ENCODE assay signal across 14 cellular contexts in the genomic region with DNA sequence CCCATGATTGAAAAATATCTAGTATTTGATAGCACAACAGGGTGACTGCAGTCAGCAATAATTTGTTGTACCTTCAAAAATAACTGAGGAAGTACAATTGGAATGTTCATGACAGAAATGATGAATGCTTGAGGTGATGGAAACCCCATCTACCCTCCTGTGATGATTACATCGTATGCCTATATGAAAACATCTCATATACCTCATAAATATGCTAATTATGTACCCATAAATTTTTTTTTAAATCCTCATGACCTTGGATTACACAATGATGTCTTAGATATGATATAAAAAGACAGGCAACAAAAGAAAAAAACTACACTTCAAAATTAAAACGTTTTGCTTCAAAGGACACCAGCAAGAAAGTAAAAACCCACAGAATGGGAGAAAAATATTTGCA. TPM values are rescaled to one million over a fixed set of nuclear protein-coding genes. Genes with fewer than 3 reads are reported as not detected.
A peak's percentile ranks its signal among the peaks of the same experiment; 100 is the strongest.
DNase-seq lines count a peak whose midpoint lies in the region; ATAC-seq and TF ChIP-seq lines count a peak whose summit lies in the region.
"Had no signal": no experiment of that assay in that cellular context is flagged by ENCODE, and none has a peak within 500 bp of the region (broad histone marks: within the 10 kb centered on the region; RNA-seq: fewer than 3 reads in every experiment).

No MANE protein-coding gene starts in this region.

- no peaks in the 10 kb centered on the region for H3K9me3 Mint-ChIP-seq in activated CD8-positive, alpha-beta memory T cell treated with anti-CD3 and anti-CD28 coated beads, Interleukin-2, amount 10 ng/mL, durations not matched to agents 7 days and 5 days (ENCODE audit: low read depth)
- H3K9me3 Mint-ChIP-seq: memory B cell; stimulated activated memory B cell treated with anti-CD40 and anti-IgM and Interleukin-4, amounts not matched to agents 10 μg/mL and 1 μg/mL and 100 μg/mL, for 72 hours had no signal

- no TSS peak for BruUV-seq in A673 (replicated peaks; lab: Mats Ljungman, UMichigan)
- no TSS peak for BruUV-seq in PC-9 (replicated peaks; lab: Mats Ljungman, UMichigan)

- H3K4me3 ChIP-seq in A673 (ENCODE audit: low read depth, low read length, poor library complexity, severe bottlenecking) (peak overlapping the region; percentile 78), GM12864 (ENCODE audit: low read depth, low read length) (peak overlapping the region; percentile 95; the same call in 1 of the 2 replicates), PC-9 (peak overlapping the region; percentile 97; the same call in 1 of the 2 replicates), mononuclear cell (ENCODE audit: low read length) (peak overlapping the region; percentile 93)

- H3K36me3 Mint-ChIP-seq in activated CD8-positive, alpha-beta memory T cell treated with anti-CD3 and anti-CD28 coated beads, Interleukin-2, amount 10 ng/mL, durations not matched to agents 7 days and 5 days = no peaks in the 10 kb centered on the region
- H3K36me3 Mint-ChIP-seq: stimulated activated memory B cell treated with anti-CD40 and anti-IgM and Interleukin-4, amounts not matched to agents 10 μg/mL and 1 μg/mL and 100 μg/mL, for 72 hours had no signal

- DNase-seq in A673 (ENCODE audit: low spot score) (no peak), GM12864 (ENCODE audit: low read depth) (no peak), PC-9 (no peak), GM10266 (ENCODE audit: extremely low spot score) (no peak), OCI-M2 (lab: John Stamatoyannopoulos, UW; ENCODE audit: unreplicated experiment) (no peak)
- DNase-seq in activated CD8-positive, alpha-beta memory T cell treated with anti-CD3 and anti-CD28 coated beads, Interleukin-2, amount 10 ng/mL, durations not matched to agents 7 days and 5 days = no peak
- DNase-seq in effector CD8-positive, alpha-beta T cell (lab: John Stamatoyannopoulos, UW) = no peak
- DNase-seq: esophagus squamous epithelium, NCI-H1694 had no signal

- no peaks in the 10 kb centered on the region for H3K9me2 ChIP-seq in PC-9 (ENCODE audit: insufficient read depth)

- H2AFZ ChIP-seq in PC-9 = 0 out of 2 replicates have a peak overlapping the region, but pooled peaks have one; percentile 97

- no peak for ATAC-seq in activated CD8-positive, alpha-beta memory T cell treated with anti-CD3 and anti-CD28 coated beads, Interleukin-2, amount 10 ng/mL, durations not matched to agents 7 days and 5 days

- H3K27ac Mint-ChIP-seq in activated CD8-positive, alpha-beta memory T cell treated with anti-CD3 and anti-CD28 coated beads, Interleukin-2, amount 10 ng/mL, durations not matched to agents 7 days and 5 days = no peak overlapping the region
- H3K27ac Mint-ChIP-seq: memory B cell; progenitor cell of endocrine pancreas; stimulated activated memory B cell treated with anti-CD40 and anti-IgM and Interleukin-4, amounts not matched to agents 10 μg/mL and 1 μg/mL and 100 μg/mL, for 72 hours had no signal

- peaks cover 21% of the 10 kb centered on the region; the same call in 1 of the 2 replicates for H3F3A ChIP-seq in PC-9 (ENCODE audit: insufficient read depth, low read depth)

- intact Hi-C loops in A673 (cut with micrococcal nuclease; ENCODE audit: unreplicated experiment) (loop anchor here (5.0 kb wide), 1 partner anchor 41 kb away; a partner anchor contains a TSS), PC-9 (cut with micrococcal nuclease; ENCODE audit: unreplicated experiment) (no loop called here)

- no peak overlapping the region for H3K4me3 Mint-ChIP-seq in activated CD8-positive, alpha-beta memory T cell treated with anti-CD3 and anti-CD28 coated beads, Interleukin-2, amount 10 ng/mL, durations not matched to agents 7 days and 5 days
- H3K4me3 Mint-ChIP-seq: memory B cell had no signal

- H3K36me3 ChIP-seq in A673 (ENCODE audit: insufficient read depth, low read length, poor library complexity, severe bottlenecking) = no peaks in the 10 kb centered on the region
- H3K36me3 ChIP-seq in PC-9 (ENCODE audit: low read depth) = no peaks in the 10 kb centered on the region

- H3K27me3 ChIP-seq in A673 (replicated peaks; ENCODE audit: insufficient read depth, low read depth, low read length, poor library complexity) (no peaks in the 10 kb centered on the region), PC-9 (ENCODE audit: insufficient read depth, low read depth) (no peaks in the 10 kb centered on the region), mononuclear cell (ENCODE audit: insufficient read depth, low read length) (no peaks in the 10 kb centered on the region)
- H3K27me3 ChIP-seq: esophagus squamous epithelium, SJSA1 had no signal

- H3K27me3 Mint-ChIP-seq in activated CD8-positive, alpha-beta memory T cell treated with anti-CD3 and anti-CD28 coated beads, Interleukin-2, amount 10 ng/mL, durations not matched to agents 7 days and 5 days = no peaks in the 10 kb centered on the region
- H3K27me3 Mint-ChIP-seq: memory B cell; progenitor cell of endocrine pancreas; stimulated activated memory B cell treated with anti-CD40 and anti-IgM and Interleukin-4, amounts not matched to agents 10 μg/mL and 1 μg/mL and 100 μg/mL, for 72 hours had no signal

- H3K27ac ChIP-seq in A673 (ENCODE audit: low read depth, low read length, poor library complexity, severe bottlenecking) = peak overlapping the region; percentile 92
- H3K27ac ChIP-seq in PC-9 = no peak overlapping the region

- H3K9me3 ChIP-seq in A673 (ENCODE audit: low read depth, low read length, poor library complexity, severe bottlenecking) (no peaks in the 10 kb centered on the region), PC-9 (ENCODE audit: insufficient read depth, low read depth) (no peaks in the 10 kb centered on the region), mononuclear cell (ENCODE audit: low read depth, low read length) (no peaks in the 10 kb centered on the region)
- H3K9me3 ChIP-seq: esophagus squamous epithelium, SJSA1 had no signal

- POLR2A ChIA-PET in A673 (lab: Charles Lee; ENCODE audit: low non-redundant PET) = no interaction called here
- POLR2A ChIA-PET in PC-9 (lab: Charles Lee; ENCODE audit: unreplicated experiment) = interaction anchor here (0.7 kb wide), 1 partner anchor 169 kb away, joined by 3 read pairs; no protein-coding TSS in a partner anchor

- H4K20me1 ChIP-seq in PC-9 (ENCODE audit: insufficient read depth) = peaks cover 20% of the 10 kb centered on the region

- H3K4me2 ChIP-seq in PC-9 = peak overlapping the region; percentile 95

- H3K4me1 ChIP-seq in A673 (ENCODE audit: insufficient read depth, low read length, poor library complexity, severe bottlenecking) (peaks cover 7% of the 10 kb centered on the region), PC-9 (replicated peaks; ENCODE audit: insufficient read depth) (peaks cover 21% of the 10 kb centered on the region), mononuclear cell (ENCODE audit: insufficient read depth, low read length) (peaks cover 22% of the 10 kb centered on the region)

- CTCF ChIA-PET in A673 (lab: Charles Lee) (no interaction called here), PC-9 (lab: Charles Lee) (interaction anchor here (0.5 kb wide), 1 partner anchor 57 kb away, joined by 5 read pairs; no protein-coding TSS in a partner anchor)
- CTCF ChIA-PET in activated CD8-positive, alpha-beta memory T cell treated with anti-CD3 and anti-CD28 coated beads, Interleukin-2, amount 10 ng/mL, durations not matched to agents 7 days and 5 days (lab: Charles Lee) = no interaction called here

- TF ChIP-seq CTCF in A673 (conservative IDR thresholded peaks at IDR 0.05; ENCODE audit: low read depth, low read length) (no peak), GM12864 (IDR thresholded peaks at IDR 0.05; ENCODE audit: low read depth, low read length, missing control alignments) (no peak), PC-9 (conservative IDR thresholded peaks at IDR 0.05) (no peak), GM10266 (IDR thresholded peaks at IDR 0.05; ENCODE audit: control insufficient read depth, insufficient read depth, low read depth, missing control alignments) (no peak)

- peaks cover 22% of the 10 kb centered on the region for H3K4me1 Mint-ChIP-seq in activated CD8-positive, alpha-beta memory T cell treated with anti-CD3 and anti-CD28 coated beads, Interleukin-2, amount 10 ng/mL, durations not matched to agents 7 days and 5 days

- H3K79me2 ChIP-seq in PC-9 (ENCODE audit: low read depth) = peaks cover 40% of the 10 kb centered on the region

RNA-seq across cellular contexts. Expression of a gene that starts 1.4 kb away (rescaled TPM):
- 53.9 and 70.0 TPM in 2 replicates for total RNA-seq in A673 (2021)
- 27.7 and 30.0 TPM in 2 replicates for total RNA-seq in PC-9 (2021)
- 8.2 TPM for total RNA-seq in mononuclear cell
- 10 to 100 TPM; 33.7 to 54.9 TPM for total RNA-seq in activated CD8-positive, alpha-beta memory T cell treated with anti-CD3 and anti-CD28 coated beads, Interleukin-2, amount 10 ng/mL, durations not matched to agents 7 days and 5 days

RNA-seq across cellular contexts. Expression of a gene that starts 43.5 kb away (rescaled TPM):
- 37.1 and 41.4 TPM in 2 replicates for total RNA-seq in A673 (2021)
- 38.4 and 64.3 TPM in 2 replicates for total RNA-seq in PC-9 (2021)
- 4.6 TPM for total RNA-seq in mononuclear cell
- total RNA-seq in activated CD8-positive, alpha-beta memory T cell treated with anti-CD3 and anti-CD28 coated beads, Interleukin-2, amount 10 ng/mL, durations not matched to agents 7 days and 5 days = 10 to 100 TPM; 25.4 to 27.8 TPM

RNA-seq across cellular contexts. Expression of a gene that starts 59.0 kb away (rescaled TPM):
- total RNA-seq in A673 (2021) = 119 and 146 TPM in 2 replicates
- total RNA-seq in PC-9 (2021) = 25.4 and 26.1 TPM in 2 replicates
- total RNA-seq in mononuclear cell = 11.0 TPM
- total RNA-seq in activated CD8-positive, alpha-beta memory T cell treated with anti-CD3 and anti-CD28 coated beads, Interleukin-2, amount 10 ng/mL, durations not matched to agents 7 days and 5 days = 10 to 100 TPM; 33.0 to 41.2 TPM
